ENCODE assay signal across 13 cellular contexts in the genomic region with DNA sequence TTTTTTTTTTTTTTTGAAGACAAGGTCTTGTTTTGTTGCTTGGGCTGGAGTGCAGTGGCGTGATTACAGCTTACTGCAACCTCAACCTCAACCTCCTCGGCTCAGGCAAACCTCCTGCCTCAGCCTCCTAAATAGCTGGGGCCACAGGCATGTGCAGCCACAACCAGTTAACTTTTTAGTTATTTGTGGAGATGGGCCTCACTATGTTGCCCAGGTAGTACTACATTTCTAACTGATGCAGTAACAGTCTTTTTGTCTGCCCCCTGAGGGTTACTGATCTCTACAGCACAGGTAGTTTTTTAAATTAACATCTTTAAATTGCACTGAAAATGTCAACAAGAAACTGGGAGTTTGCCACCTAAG. TPM values are rescaled to one million over a fixed set of nuclear protein-coding genes. Genes with fewer than 3 reads are reported as not detected.
DNase-seq lines count a peak whose midpoint lies in the region; ATAC-seq and TF ChIP-seq lines count a peak whose summit lies in the region.
"Had no signal": no experiment of that assay in that cellular context is flagged by ENCODE, and none has a peak within 500 bp of the region (broad histone marks: within the 10 kb centered on the region; RNA-seq: fewer than 3 reads in every experiment).

No MANE protein-coding gene starts in this region.

- peak overlapping the region; percentile 2 for H3K27ac Mint-ChIP-seq in activated naive CD8-positive, alpha-beta T cell treated with anti-CD3 and anti-CD28 coated beads, Interleukin-2, amount 50 U/mL, for 24 hours
- peak overlapping the region in 5 of 9 donors; percentile 36 to 92 (median 80) for H3K27ac Mint-ChIP-seq in naive thymus-derived CD4-positive, alpha-beta T cell

- H3K36me3 Mint-ChIP-seq in activated naive CD8-positive, alpha-beta T cell treated with anti-CD3 and anti-CD28 coated beads, Interleukin-2, amount 50 U/mL, for 24 hours (ENCODE audit: low read depth): peaks cover 62% of the 10 kb centered on the region
- peaks cover 10 to 41% (median 25%) of the 10 kb centered on the region in 5 donors for H3K36me3 Mint-ChIP-seq in naive thymus-derived CD4-positive, alpha-beta T cell

- 92 to 95% methylated on average over 2 of the region's 2 CpGs for WGBS in lower leg skin, 2 donors

- H3K9me3 Mint-ChIP-seq in activated naive CD8-positive, alpha-beta T cell treated with anti-CD3 and anti-CD28 coated beads, Interleukin-2, amount 50 U/mL, for 24 hours: no peaks in the 10 kb centered on the region
- peaks cover 0 to 2% (median 0%) of the 10 kb centered on the region in 11 donors for H3K9me3 Mint-ChIP-seq in naive thymus-derived CD4-positive, alpha-beta T cell

- no peak for ATAC-seq in activated naive CD8-positive, alpha-beta T cell treated with anti-CD3 and anti-CD28 coated beads, Interleukin-2, amount 50 U/mL, for 24 hours
- no peak for ATAC-seq in naive thymus-derived CD4-positive, alpha-beta T cell

- intact Hi-C loops in naive thymus-derived CD4-positive, alpha-beta T cell (cut with micrococcal nuclease): loop anchor here in 1 of 2 donors (10.0 kb wide), 2 partner anchors 162 to 402 kb away; partner anchors contain the start of genes BDH1 and LRCH3
- intact Hi-C loops in lower leg skin (cut with DNase I; ENCODE audit: low total_unique reads): no loop called here

- no peaks in the 10 kb centered on the region for H3K27me3 ChIP-seq in naive thymus-derived CD4-positive, alpha-beta T cell (ENCODE audit: control insufficient read depth in 2 of 2, insufficient read depth in 2 of 2, low read length in 2 of 2)
- H3K27me3 ChIP-seq: ascending aorta, transverse colon had no signal

- H3K27ac ChIP-seq in HEK293 (ENCODE audit: extremely low read depth, low read depth, low read length): no peak overlapping the region
- peak overlapping the region; percentile 10 for H3K27ac ChIP-seq in naive thymus-derived CD4-positive, alpha-beta T cell (ENCODE audit: low read depth, low read length)
- H3K27ac ChIP-seq: ascending aorta had no signal

- H3K4me3 Mint-ChIP-seq in activated naive CD8-positive, alpha-beta T cell treated with anti-CD3 and anti-CD28 coated beads, Interleukin-2, amount 50 U/mL, for 24 hours: no peak overlapping the region
- H3K4me3 Mint-ChIP-seq in naive thymus-derived CD4-positive, alpha-beta T cell: no peak overlapping the region

- H3K4me3 ChIP-seq in HEK293 (ENCODE audit: low read depth, low read length): no peak overlapping the region
- H3K4me3 ChIP-seq in naive thymus-derived CD4-positive, alpha-beta T cell (ENCODE audit: low read length): no peak overlapping the region
- no peak overlapping the region for H3K4me3 ChIP-seq in lower leg skin (ENCODE audit: low read depth, poor library complexity, severe bottlenecking)
- H3K4me3 ChIP-seq: ascending aorta, transverse colon had no signal

- H3K4me1 ChIP-seq in HEK293 (ENCODE audit: control insufficient read depth, insufficient read depth, low read length): no peaks in the 10 kb centered on the region
- peaks cover 18 to 39% of the 10 kb centered on the region in 2 donors for H3K4me1 ChIP-seq in naive thymus-derived CD4-positive, alpha-beta T cell (ENCODE audit: control insufficient read depth in 2 of 2, insufficient read depth in 2 of 2, low read length in 2 of 2)

- H3K9me3 ChIP-seq in HEK293 (ENCODE audit: control insufficient read depth, insufficient read depth, low read depth, low read length): no peaks in the 10 kb centered on the region
- H3K9me3 ChIP-seq in naive thymus-derived CD4-positive, alpha-beta T cell (ENCODE audit: control insufficient read depth in 2 of 3, low read length in 3 of 3): no peaks in the 10 kb centered on the region
- H3K9me3 ChIP-seq: ascending aorta, transverse colon had no signal

- POLR2A ChIA-PET in HEK293 (lab: Yijun Ruan, JAX): interaction anchor here (0.7 kb wide), 2 partner anchors 58 to 1216 kb away, joined by 4 read pairs; no protein-coding TSS in a partner anchor
- POLR2A ChIA-PET in naive thymus-derived CD4-positive, alpha-beta T cell (lab: Charles Lee): no interaction called here

- CTCF ChIA-PET in HEK293 (lab: Yijun Ruan, JAX): interaction anchor here (0.6 kb wide), 1 partner anchor 1089 kb away, joined by 3 read pairs; no protein-coding TSS in a partner anchor
- CTCF ChIA-PET in naive thymus-derived CD4-positive, alpha-beta T cell (lab: Charles Lee): no interaction called here

- H3K27me3 Mint-ChIP-seq in activated naive CD8-positive, alpha-beta T cell treated with anti-CD3 and anti-CD28 coated beads, Interleukin-2, amount 50 U/mL, for 24 hours: no peaks in the 10 kb centered on the region
- no peaks in the 10 kb centered on the region for H3K27me3 Mint-ChIP-seq in naive thymus-derived CD4-positive, alpha-beta T cell

- no peak for TF ChIP-seq CTCF in HEK293 (tag by site-specific recombination; IDR thresholded peaks at IDR 0.05)
- no peak for TF ChIP-seq CTCF in lower leg skin (IDR thresholded peaks at IDR 0.05)

- DNase-seq in DMS53 (lab: John Stamatoyannopoulos, UW): peak; percentile 42
- no peak for DNase-seq in DMS53 treated with DMSO at 0.1 percent for 48 hours (lab: John Stamatoyannopoulos, UW; ENCODE audit: unreplicated experiment)
- no peak for DNase-seq in activated naive CD8-positive, alpha-beta T cell treated with anti-CD3 and anti-CD28 coated beads, Interleukin-2, amount 50 U/mL, for 24 hours
- no peak for DNase-seq in naive thymus-derived CD4-positive, alpha-beta T cell
- DNase-seq in lower leg skin (ENCODE audit: low spot score in 2 of 2): no peak
- DNase-seq in AG20443 (ENCODE audit: low spot score): no peak
- no peak for DNase-seq in activated T-cell treated with anti-CD3 and anti-CD28 coated beads for 4 hours
- DNase-seq: NCI-H1092 treated with DMSO at 0.1 percent for 48 hours, NCI-H345, T1000 had no signal

- H3K4me1 Mint-ChIP-seq in activated naive CD8-positive, alpha-beta T cell treated with anti-CD3 and anti-CD28 coated beads, Interleukin-2, amount 50 U/mL, for 24 hours: peaks cover 76% of the 10 kb centered on the region
- peaks cover 44 to 75% (median 60%) of the 10 kb centered on the region in 7 donors for H3K4me1 Mint-ChIP-seq in naive thymus-derived CD4-positive, alpha-beta T cell

- peaks cover 36 to 51% of the 10 kb centered on the region in 2 experiments for H3K36me3 ChIP-seq in HEK293 (ENCODE audit: control insufficient read depth in 2 of 2, insufficient read depth in 1 of 2, low read length in 2 of 2)
- H3K36me3 ChIP-seq in naive thymus-derived CD4-positive, alpha-beta T cell (ENCODE audit: control insufficient read depth in 2 of 3, insufficient read depth in 3 of 3, low read length in 3 of 3): peaks cover 0 to 58% (median 35%) of the 10 kb centered on the region in 3 experiments

- no peak for TF ChIP-seq POLR2A in lower leg skin (IDR thresholded peaks at IDR 0.05)

TF ChIP-seq in HEK293, 187 proteins besides CTCF, POLR2A, EP300 and RAD21:
- TF ChIP-seq ZFP37 (tag by site-specific recombination; IDR thresholded peaks at IDR 0.05) (no peak), ZNF202 (tag by site-specific recombination; IDR thresholded peaks at IDR 0.05; ENCODE audit: borderline replicate concordance) (0 out of 2 replicates have a peak, but pooled peaks have one; percentile 37), KLF8 (tag by site-specific recombination; IDR thresholded peaks at IDR 0.05) (no peak), KLF1 (tag by site-specific recombination; IDR thresholded peaks at IDR 0.05) (no peak), ZSCAN30 (tag by site-specific recombination; IDR thresholded peaks at IDR 0.05) (peak; percentile 67; the same call in 1 of the 2 replicates), ZNF140 (tag by site-specific recombination; IDR thresholded peaks at IDR 0.05) (no peak), ZNF221 (tag by site-specific recombination; IDR thresholded peaks at IDR 0.05; ENCODE audit: borderline replicate concordance) (no peak), ZNF23 (tag by site-specific recombination; IDR thresholded peaks at IDR 0.05; ENCODE audit: borderline replicate concordance) (no peak), ZNF121 (tag by site-specific recombination; IDR thresholded peaks at IDR 0.05) (peak; percentile 71)

RNA-seq across cellular contexts. Expression of gene LMLN, which starts 3.4 kb away (rescaled TPM):
- total RNA-seq in naive thymus-derived CD4-positive, alpha-beta T cell: 10 to 100 TPM in 1 of 5 experiments, 1 to 10 TPM in 4; 4.2 to 10.9 (median 6.8) TPM
- polyA plus RNA-seq in naive thymus-derived CD4-positive, alpha-beta T cell: 1 to 10 TPM; 1.5 to 2.5 TPM
- 10 to 100 TPM in 1 of 4 donors, 1 to 10 TPM in 3; 2.3 to 10.4 (median 3.8) TPM for total RNA-seq in lower leg skin

RNA-seq across cellular contexts. Expression of gene RPL35A, which starts 6.6 kb away (rescaled TPM):
- 1,000 to 10,000 TPM; 1,070 to 2,246 (median 1,860) TPM for total RNA-seq in naive thymus-derived CD4-positive, alpha-beta T cell
- polyA plus RNA-seq in naive thymus-derived CD4-positive, alpha-beta T cell: 1,000 to 10,000 TPM; 2,099 to 2,760 TPM
- 1,000 to 10,000 TPM in 1 of 4 donors, 100 to 1,000 TPM in 3; 667 to 1,167 (median 835) TPM for total RNA-seq in lower leg skin
